Comparison of ENCODE assay signal across 1 cellular context in genomic region chr9:715310-715709, GRCh38.
TF ChIP-seq lines count a peak whose summit lies in the region.

No MANE protein-coding gene starts in this region.

TF ChIP-seq in IMR-90, 13 proteins besides CTCF, POLR2A, EP300 and RAD21 (continued from another document):
- TF ChIP-seq USF2 (IDR thresholded peaks at IDR 0.05; ENCODE audit: low read depth, low read length) = no peak
- no peak for TF ChIP-seq RFX5 (IDR thresholded peaks at IDR 0.05; ENCODE audit: low read depth, low read length)
- TF ChIP-seq RCOR1 (IDR thresholded peaks at IDR 0.05; ENCODE audit: insufficient replicate concordance, low read length) = no peak
- TF ChIP-seq MAZ (IDR thresholded peaks at IDR 0.05; ENCODE audit: borderline replicate concordance, low read depth, low read length) = no peak
- no peak for TF ChIP-seq MXI1 (IDR thresholded peaks at IDR 0.05; ENCODE audit: borderline replicate concordance, low read depth, low read length)
- TF ChIP-seq, protein P1, sequence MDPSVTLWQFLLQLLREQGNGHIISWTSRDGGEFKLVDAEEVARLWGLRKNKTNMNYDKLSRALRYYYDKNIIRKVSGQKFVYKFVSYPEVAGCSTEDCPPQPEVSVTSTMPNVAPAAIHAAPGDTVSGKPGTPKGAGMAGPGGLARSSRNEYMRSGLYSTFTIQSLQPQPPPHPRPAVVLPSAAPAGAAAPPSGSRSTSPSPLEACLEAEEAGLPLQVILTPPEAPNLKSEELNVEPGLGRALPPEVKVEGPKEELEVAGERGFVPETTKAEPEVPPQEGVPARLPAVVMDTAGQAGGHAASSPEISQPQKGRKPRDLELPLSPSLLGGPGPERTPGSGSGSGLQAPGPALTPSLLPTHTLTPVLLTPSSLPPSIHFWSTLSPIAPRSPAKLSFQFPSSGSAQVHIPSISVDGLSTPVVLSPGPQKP (IDR thresholded peaks at IDR 0.05; ENCODE audit: borderline replicate concordance, low read depth, low read length) = no peak
- TF ChIP-seq BHLHE40 (IDR thresholded peaks at IDR 0.05; ENCODE audit: low read depth, low read length) = no peak
